10 cellular contexts compared by ENCODE assay signal in genomic region chr3:1987983-1988382, GRCh38.
A peak's percentile ranks its signal among the peaks of the same experiment; 100 is the strongest.
DNase-seq lines count a peak whose midpoint lies in the region; ATAC-seq and TF ChIP-seq lines count a peak whose summit lies in the region.
"Had no signal": no experiment of that assay in that cellular context is flagged by ENCODE, and none has a peak within 500 bp of the region (broad histone marks: within the 10 kb centered on the region; RNA-seq: fewer than 3 reads in every experiment).

No MANE protein-coding gene starts in this region.

- no peak overlapping the region for H3K27ac Mint-ChIP-seq in activated naive CD4-positive, alpha-beta T cell treated with anti-CD3 and anti-CD28 coated beads, Interleukin-2, amount 10 ng/mL, durations not matched to agents 7 days and 5 days
- H3K27ac Mint-ChIP-seq: activated naive CD4-positive, alpha-beta T cell treated with anti-CD3 and anti-CD28 coated beads for 36 hours had no signal

- TF ChIP-seq POLR2A in adrenal gland (IDR thresholded peaks at IDR 0.05) = no peak

- DNase-seq in ACHN (peak; percentile 28), HT-29 (ENCODE audit: low spot score) (peak; percentile 34), adrenal gland (peak in 5 of 7 donors; percentile 19 to 53 (median 36)), left lobe of liver (ENCODE audit: low spot score) (peak; percentile 44), NCI-H1694 (lab: John Stamatoyannopoulos, UW) (no peak), osteoblast (ENCODE audit: insufficient read length, low spot score, missing footprints) (no peak), NCI-H510A (lab: John Stamatoyannopoulos, UW) (no peak)
- DNase-seq in activated naive CD4-positive, alpha-beta T cell treated with anti-CD3 and anti-CD28 coated beads, Interleukin-2, amount 10 ng/mL, durations not matched to agents 7 days and 5 days = no peak
- DNase-seq: activated naive CD4-positive, alpha-beta T cell treated with anti-CD3 and anti-CD28 coated beads for 36 hours; C1 segment of cervical spinal cord had no signal

- H3K4me1 Mint-ChIP-seq in activated naive CD4-positive, alpha-beta T cell treated with anti-CD3 and anti-CD28 coated beads, Interleukin-2, amount 10 ng/mL, durations not matched to agents 7 days and 5 days = no peaks in the 10 kb centered on the region

- intact Hi-C loops in adrenal gland (cut with DNase I) = loop anchor here in 1 of 2 donors (10.0 kb wide), 1 partner anchor 903 kb away; no protein-coding TSS in a partner anchor

- H3K79me2 ChIP-seq in osteoblast (ENCODE audit: insufficient read depth, low read length) = no peaks in the 10 kb centered on the region

- H3K9me3 ChIP-seq in adrenal gland (replicated peaks in 1 of 3) (no peaks in the 10 kb centered on the region), osteoblast (ENCODE audit: low read depth, low read length) (no peaks in the 10 kb centered on the region)

- H3K27ac ChIP-seq in adrenal gland (no peak overlapping the region), osteoblast (ENCODE audit: low read depth, low read length) (no peak overlapping the region)

- H3K4me3 ChIP-seq in adrenal gland (no peak overlapping the region), osteoblast (ENCODE audit: insufficient read depth, low read length) (no peak overlapping the region)

- CTCF ChIA-PET in activated naive CD4-positive, alpha-beta T cell treated with anti-CD3 and anti-CD28 coated beads, Interleukin-2, amount 10 ng/mL, durations not matched to agents 7 days and 5 days (lab: Charles Lee) = interaction anchor here (0.5 kb wide), 1 partner anchor 336 kb away, joined by 4 read pairs; no protein-coding TSS in a partner anchor

- no peaks in the 10 kb centered on the region for H3K27me3 Mint-ChIP-seq in activated naive CD4-positive, alpha-beta T cell treated with anti-CD3 and anti-CD28 coated beads, Interleukin-2, amount 10 ng/mL, durations not matched to agents 7 days and 5 days

- TF ChIP-seq CTCF in adrenal gland (IDR thresholded peaks at IDR 0.05) = peak in 5 of 6 experiments; percentile 20 to 49 (median 40)
- no peak for TF ChIP-seq CTCF in osteoblast (IDR thresholded peaks at IDR 0.05; ENCODE audit: extremely low read depth, low read depth, low read length)

- in situ Hi-C loops in ACHN (cut with HindIII; ENCODE audit: low pct_ligation_motif_present, low pct_unique_long_range_greater_than_20kb, low sequenced_read_pairs) = no loop called here

- no peaks in the 10 kb centered on the region for H3K36me3 Mint-ChIP-seq in activated naive CD4-positive, alpha-beta T cell treated with anti-CD3 and anti-CD28 coated beads, Interleukin-2, amount 10 ng/mL, durations not matched to agents 7 days and 5 days

- WGBS in adrenal gland, 4 donors = 23 to 43% (median 26%) methylated on average over 3 of the region's 3 CpGs

- H3K36me3 ChIP-seq in adrenal gland (replicated peaks in 1 of 2) (no peaks in the 10 kb centered on the region), osteoblast (ENCODE audit: insufficient read depth, low read length) (no peaks in the 10 kb centered on the region)

- peak; percentile 85 for ATAC-seq in left lobe of liver

- H3K9me3 Mint-ChIP-seq in activated naive CD4-positive, alpha-beta T cell treated with anti-CD3 and anti-CD28 coated beads, Interleukin-2, amount 10 ng/mL, durations not matched to agents 7 days and 5 days = no peaks in the 10 kb centered on the region
- H3K9me3 Mint-ChIP-seq: activated naive CD4-positive, alpha-beta T cell treated with anti-CD3 and anti-CD28 coated beads for 36 hours had no signal

- no peaks in the 10 kb centered on the region for H4K20me1 ChIP-seq in osteoblast (ENCODE audit: insufficient read depth, low read length)

- H3K4me1 ChIP-seq in adrenal gland (replicated peaks in 1 of 2) (no peaks in the 10 kb centered on the region), osteoblast (ENCODE audit: insufficient read depth, low read length) (no peaks in the 10 kb centered on the region)

- H3K27me3 ChIP-seq in adrenal gland (no peaks in the 10 kb centered on the region), osteoblast (ENCODE audit: insufficient read depth, low read length) (no peaks in the 10 kb centered on the region)

- no peak overlapping the region for H2AFZ ChIP-seq in osteoblast (ENCODE audit: low read length)

- no peak overlapping the region for H3K4me2 ChIP-seq in osteoblast (ENCODE audit: insufficient read depth, low read length)

- no peak overlapping the region for H3K4me3 Mint-ChIP-seq in activated naive CD4-positive, alpha-beta T cell treated with anti-CD3 and anti-CD28 coated beads, Interleukin-2, amount 10 ng/mL, durations not matched to agents 7 days and 5 days
- H3K4me3 Mint-ChIP-seq: activated naive CD4-positive, alpha-beta T cell treated with anti-CD3 and anti-CD28 coated beads for 36 hours had no signal

Comparison
In these comparisons a context has a peak if more than half of its experiments do, and no peak if none do; other contexts are left out.
1. DNase-seq: peak in ACHN (single experiment), HT-29 (single experiment), adrenal gland (5 of 7) and left lobe of liver (single experiment); none in activated naive CD4-positive, alpha-beta T cell treated with anti-CD3 and anti-CD28 coated beads, Interleukin-2, amount 10 ng/mL, durations not matched to agents 7 days and 5 days (single experiment), NCI-H1694 (single experiment), osteoblast (single experiment) and NCI-H510A (single experiment).